ENCODE assay signal across 8 cellular contexts in genomic region chr5:177592905-177593304, GRCh38. TPM values are rescaled to one million over a fixed set of nuclear protein-coding genes. Genes with fewer than 3 reads are reported as not detected.
DNase-seq lines count a peak whose midpoint lies in the region; ATAC-seq and TF ChIP-seq lines count a peak whose summit lies in the region.

No MANE protein-coding gene starts in this region.

- peaks cover 0 to 34% of the 10 kb centered on the region in 2 donors for H3K36me3 ChIP-seq in gastroesophageal sphincter

- no peak for TF ChIP-seq CTCF in GM12864 (IDR thresholded peaks at IDR 0.05; ENCODE audit: low read depth, low read length, missing control alignments)
- TF ChIP-seq CTCF in gastroesophageal sphincter (IDR thresholded peaks at IDR 0.05), result no peak

- peaks cover 13% of the 10 kb centered on the region for H3K36me3 Mint-ChIP-seq in T-helper 17 cell (ENCODE audit: low read depth)

- peaks cover 9% of the 10 kb centered on the region for H3K4me1 Mint-ChIP-seq in T-helper 17 cell

- peaks cover 0 to 25% (median 6%) of the 10 kb centered on the region in 3 donors for H3K4me1 ChIP-seq in gastroesophageal sphincter

- TF ChIP-seq EP300 in gastroesophageal sphincter (IDR thresholded peaks at IDR 0.05), result no peak

- peak overlapping the region; percentile 98 for H3K4me3 Mint-ChIP-seq in T-helper 17 cell

- WGBS in gastroesophageal sphincter (ENCODE audit: low coverage in 1 of 2), 2 donors, result 70 to 84% methylated on average over 4 to 6 of the region's 13 CpGs

- peaks cover 29% of the 10 kb centered on the region for H3K27me3 ChIP-seq in gastroesophageal sphincter

- intact Hi-C loops in sciatic nerve (cut with DNase I), result no loop called here

- peaks cover 31% of the 10 kb centered on the region for H3K27me3 Mint-ChIP-seq in T-helper 17 cell

- H3K9me3 ChIP-seq in T-helper 17 cell (ENCODE audit: control insufficient read depth, low read length, poor library complexity, severe bottlenecking), result no peaks in the 10 kb centered on the region
- no peaks in the 10 kb centered on the region for H3K9me3 ChIP-seq in gastroesophageal sphincter

- no peak for TF ChIP-seq POLR2A in gastroesophageal sphincter (IDR thresholded peaks at IDR 0.05)

- no peak overlapping the region for H3K27ac ChIP-seq in gastroesophageal sphincter

- peak overlapping the region; percentile 92 for H3K27ac Mint-ChIP-seq in T-helper 17 cell

- no peak for DNase-seq in GM12864 (ENCODE audit: low read depth)
- no peak for DNase-seq in T-helper 17 cell
- peak; percentile 36 for DNase-seq in sciatic nerve (ENCODE audit: low spot score)
- no peak for DNase-seq in SIG-M5 treated with dmso at 0.1 percent for 504 hours (lab: John Stamatoyannopoulos, UW; ENCODE audit: unreplicated experiment)
- no peak for DNase-seq in NCI-H1930 (lab: John Stamatoyannopoulos, UW)

- no peak for ATAC-seq in T-helper 17 cell
- no peak for ATAC-seq in gastroesophageal sphincter
- ATAC-seq in sciatic nerve, result no peak
- no peak for ATAC-seq in HG03565 (IDR thresholded peaks at IDR 0.05; ENCODE audit: unreplicated experiment)
- no peak for ATAC-seq in GM18907 (IDR thresholded peaks at IDR 0.05; ENCODE audit: unreplicated experiment)

- H3K4me3 ChIP-seq in GM12864 (ENCODE audit: low read depth, low read length), result peak overlapping the region; percentile 97
- H3K4me3 ChIP-seq in gastroesophageal sphincter, result peak overlapping the region; percentile 90 to 96

RNA-seq across cellular contexts. Expression of gene TMED9, which starts 0.9 kb away (rescaled TPM):
- total RNA-seq in T-helper 17 cell (10 to 100 TPM; 63.3 to 69.6 TPM), gastroesophageal sphincter (10 to 100 TPM; 50.9 to 86.4 (median 72.9) TPM), sciatic nerve (81.0 TPM)

RNA-seq across cellular contexts. Expression of gene B4GALT7, which starts 7.0 kb away (rescaled TPM):
- total RNA-seq in T-helper 17 cell (10 to 100 TPM; 24.7 to 27.3 TPM), gastroesophageal sphincter (10 to 100 TPM; 10.2 to 19.5 (median 15.5) TPM), sciatic nerve (16.5 TPM)

RNA-seq across cellular contexts. Expression of gene FAM193B, which starts 38.5 kb away (rescaled TPM):
- 100 to 1,000 TPM; 143 to 167 TPM for total RNA-seq in T-helper 17 cell
- 10 to 100 TPM; 29.7 to 90.3 (median 44.5) TPM for total RNA-seq in gastroesophageal sphincter
- total RNA-seq in sciatic nerve, result 113 TPM
